Comparison of ENCODE assay signal across 16 cellular contexts in the genomic region with DNA sequence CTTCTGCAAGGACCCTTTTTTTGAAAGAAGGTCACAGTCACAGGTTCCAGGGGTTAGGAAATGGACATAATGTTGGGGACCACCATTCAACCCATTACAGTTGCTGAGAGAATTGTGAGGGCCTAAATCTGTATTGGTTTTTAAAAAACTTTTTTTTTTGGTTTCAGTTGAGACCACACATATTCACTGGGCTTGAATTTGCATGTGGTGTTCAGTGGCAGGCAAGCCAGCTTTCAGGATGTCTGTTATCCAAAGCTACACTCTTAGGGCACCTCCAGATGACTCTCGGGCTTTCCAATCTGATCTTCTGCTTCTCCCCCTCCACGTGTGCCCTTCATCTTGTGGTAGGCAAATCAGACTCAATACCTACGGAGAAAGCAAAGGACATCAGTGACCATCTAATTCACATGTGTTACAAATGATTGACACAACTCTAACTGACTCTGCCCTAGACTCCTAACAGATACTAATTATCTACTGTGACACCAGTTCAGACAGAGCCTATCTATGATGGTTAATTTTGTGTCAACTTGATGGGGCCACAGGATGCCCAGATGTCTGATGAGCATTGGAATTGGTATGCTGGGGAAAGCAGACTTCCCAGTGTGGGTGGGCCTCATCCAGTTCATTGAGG.
DNase-seq lines count a peak whose midpoint lies in the region; ATAC-seq, FAIRE-seq and TF ChIP-seq lines count a peak whose summit lies in the region.
"Had no signal": no experiment of that assay in that cellular context is flagged by ENCODE, and none has a peak within 500 bp of the region (broad histone marks: within the 10 kb centered on the region; RNA-seq: fewer than 3 reads in every experiment).

No MANE protein-coding gene starts in this region.

- H3K4me1 ChIP-seq in Panc1 (ENCODE audit: control insufficient read depth, insufficient read depth, low read length) = no peaks in the 10 kb centered on the region
- H3K4me1 ChIP-seq in suprapubic skin = peaks cover 2% of the 10 kb centered on the region
- H3K4me1 ChIP-seq: BLaER1 treated with 17β-estradiol and CSF1 and Interleukin-3, amounts not matched to agents 10 nM and 100 nM had no signal

- WGBS in suprapubic skin = 89% methylated on average over 3 of the region's 3 CpGs

- ATAC-seq in GM18873 (IDR thresholded peaks at IDR 0.05; ENCODE audit: low FRiP score, unreplicated experiment) = peak; percentile 90
- ATAC-seq in GM21515 (IDR thresholded peaks at IDR 0.05; ENCODE audit: unreplicated experiment) = peak; percentile 95
- peak; percentile 93 for ATAC-seq in HG03025 (IDR thresholded peaks at IDR 0.05; ENCODE audit: low FRiP score, unreplicated experiment)
- ATAC-seq in Panc1 = no peak
- ATAC-seq: HCT116; K562; mucosa of descending colon; stimulated activated naive B cell treated with anti-CD40 and anti-IgM and Interleukin-4, amounts not matched to agents 10 μg/mL and 1 μg/mL and 100 μg/mL, for 72 hours had no signal

- H3K27me3 ChIP-seq in Panc1 (ENCODE audit: control insufficient read depth, insufficient read depth, low read length) (no peaks in the 10 kb centered on the region), suprapubic skin (no peaks in the 10 kb centered on the region)
- H3K27me3 ChIP-seq: BLaER1 treated with 17β-estradiol and CSF1 and Interleukin-3, amounts not matched to agents 10 nM and 100 nM had no signal

- DNase-seq in Panc1 (ENCODE audit: low read depth, low spot score) (no peak), suprapubic skin (ENCODE audit: low spot score in 2 of 2) (no peak), RCC 7860 (ENCODE audit: low spot score) (no peak), GM10248 (ENCODE audit: extremely low spot score) (no peak), KBM-7 (no peak)
- DNase-seq: mucosa of descending colon; NCI-H2171; stimulated activated CD4-positive, alpha-beta T cell treated with anti-CD3 and anti-CD28 coated beads, Interleukin-1b, Interleukin-23, amount 100 ng/mL, for 48 hours; stimulated activated naive B cell treated with anti-CD40 and anti-IgM and Interleukin-4, amounts not matched to agents 10 μg/mL and 1 μg/mL and 100 μg/mL, for 72 hours had no signal

- H3K27ac ChIP-seq in Panc1 (ENCODE audit: low read length) (no peak overlapping the region), suprapubic skin (no peak overlapping the region)
- H3K27ac ChIP-seq: BLaER1 treated with 17β-estradiol and CSF1 and Interleukin-3, amounts not matched to agents 10 nM and 100 nM had no signal

- BruUV-seq in Panc1 (replicated peaks; lab: Mats Ljungman, UMichigan) = no TSS peak

- TF ChIP-seq CTCF in Panc1 (IDR thresholded peaks at IDR 0.05) (0 out of 2 replicates have a peak, but pooled peaks have one; percentile 5), suprapubic skin (IDR thresholded peaks at IDR 0.05) (no peak), GM10248 (IDR thresholded peaks at IDR 0.05; ENCODE audit: control extremely low read depth, extremely low read depth, low read depth, missing control alignments) (no peak)

- POLR2A ChIA-PET in Panc1 (lab: Charles Lee) = no interaction called here
- POLR2A ChIA-PET in GM10248 (lab: Yijun Ruan, JAX) = no interaction called here

- intact Hi-C loops in Panc1 (cut with micrococcal nuclease; ENCODE audit: unreplicated experiment) = no loop called here

- CTCF ChIA-PET in Panc1 (lab: Charles Lee) (no interaction called here), GM10248 (lab: Yijun Ruan, JAX) (no interaction called here)

- no peak overlapping the region for H3K4me3 ChIP-seq in Panc1 (ENCODE audit: low read depth in 2 of 2, low read length in 2 of 2)
- no peak overlapping the region for H3K4me3 ChIP-seq in suprapubic skin
- H3K4me3 ChIP-seq: BLaER1 treated with 17β-estradiol and CSF1 and Interleukin-3, amounts not matched to agents 10 nM and 100 nM; K562; mucosa of descending colon had no signal

- H3K9me3 ChIP-seq in Panc1 (ENCODE audit: control insufficient read depth, insufficient read depth, low read depth, low read length) = no peaks in the 10 kb centered on the region
- no peaks in the 10 kb centered on the region for H3K9me3 ChIP-seq in suprapubic skin
- H3K9me3 ChIP-seq: mucosa of descending colon had no signal

- in situ Hi-C loops in Panc1 (cut with HindIII; ENCODE audit: low pct_unique_long_range_greater_than_20kb, low sequenced_read_pairs) = no loop called here
- in situ Hi-C loops in KBM-7 (cut with MboI; ENCODE audit: low pct_unique_long_range_greater_than_20kb, low sequenced_read_pairs) = no loop called here

- TF ChIP-seq EP300 in suprapubic skin (IDR thresholded peaks at IDR 0.05) = no peak

- no peaks in the 10 kb centered on the region for H3K36me3 ChIP-seq in Panc1 (ENCODE audit: control insufficient read depth, insufficient read depth, low read length)
- H3K36me3 ChIP-seq in suprapubic skin = no peaks in the 10 kb centered on the region
- H3K36me3 ChIP-seq: BLaER1 treated with 17β-estradiol and CSF1 and Interleukin-3, amounts not matched to agents 10 nM and 100 nM had no signal

- no peak for TF ChIP-seq POLR2A in suprapubic skin (IDR thresholded peaks at IDR 0.05)

- no peak for FAIRE-seq in RCC 7860 (lab: Jason Lieb, UNC)
- FAIRE-seq: G401.6, K562 had no signal
